In genomic region chrX:39017062-39017461, GRCh38 we compare ENCODE assay signal across 12 cellular contexts.
"Had no signal": no experiment of that assay in that cellular context is flagged by ENCODE, and none has a peak within 500 bp of the region (broad histone marks: within the 10 kb centered on the region; RNA-seq: fewer than 3 reads in every experiment).

No MANE protein-coding gene starts in this region.

- H3K36me3 ChIP-seq: transverse colon had no signal

- ATAC-seq: effector memory CD8-positive, alpha-beta T cell; right cardiac atrium; stimulated activated naive B cell treated with anti-CD40 and anti-IgM and Interleukin-4, amounts not matched to agents 10 μg/mL and 1 μg/mL and 100 μg/mL, for 72 hours; T-helper 17 cell had no signal

- H3K9me3 ChIP-seq: transverse colon had no signal

- H3K4me3 ChIP-seq: transverse colon had no signal

- H3K27me3 ChIP-seq: transverse colon had no signal

- DNase-seq: activated CD4-positive, CD25-positive, alpha-beta regulatory T cell; central memory CD4-positive, alpha-beta T cell; cortex of kidney; effector memory CD8-positive, alpha-beta T cell; erythroblast; right cardiac atrium; stimulated activated CD4-positive, alpha-beta T cell treated with anti-CD3 and anti-CD28 coated beads, Interleukin-1b, Interleukin-23, amount 100 ng/mL, for 48 hours; stimulated activated naive B cell treated with anti-CD40 and anti-IgM and Interleukin-4, amounts not matched to agents 10 μg/mL and 1 μg/mL and 100 μg/mL, for 72 hours; substantia nigra; T-helper 17 cell; transverse colon had no signal

- FAIRE-seq: keratinocyte had no signal
